In genomic region chr1:36080236-36080635, GRCh38 we compare ENCODE assay signal across 1 cellular context.
TF ChIP-seq lines count a peak whose summit lies in the region.

No MANE protein-coding gene starts in this region.

TF ChIP-seq in K562, 482 proteins besides CTCF, POLR2A, EP300 and RAD21:
- TF ChIP-seq ERF (CRISPR knock-in tag; IDR thresholded peaks at IDR 0.05): no peak
- 0 out of 2 replicates have a peak, but pooled peaks have one; percentile 21 for TF ChIP-seq MAFG (tag; conservative IDR thresholded peaks at IDR 0.05)
TF ChIP-seq in K562: peak in this region for 1.
